Comparison of ENCODE assay signal across 12 cellular contexts in the genomic region with DNA sequence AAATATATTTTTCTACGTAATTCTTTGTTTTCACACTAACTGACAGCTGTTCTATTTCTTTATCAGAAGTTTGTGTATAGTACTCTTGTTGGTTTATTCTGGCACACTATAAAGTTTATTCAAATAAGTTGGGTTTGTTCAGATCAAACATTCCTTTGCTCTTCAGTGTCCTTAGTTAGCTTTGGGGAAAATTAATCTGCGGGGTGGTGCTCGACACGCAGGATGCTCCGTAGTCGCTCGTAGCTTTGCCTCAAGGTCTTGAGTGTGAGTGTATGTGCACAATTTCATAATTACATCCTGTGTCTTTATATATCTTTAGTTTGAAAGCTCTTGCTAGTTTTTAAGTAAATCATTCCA.
DNase-seq lines count a peak whose midpoint lies in the region; ATAC-seq and TF ChIP-seq lines count a peak whose summit lies in the region.
"Had no signal": no experiment of that assay in that cellular context is flagged by ENCODE, and none has a peak within 500 bp of the region (broad histone marks: within the 10 kb centered on the region; RNA-seq: fewer than 3 reads in every experiment).

No MANE protein-coding gene starts in this region.

- no peaks in the 10 kb centered on the region for H3K9me3 Mint-ChIP-seq in stimulated activated naive CD8-positive, alpha-beta T cell treated with anti-CD3 and anti-CD28 coated beads, Interleukin-15, Interleukin-2, amounts not matched to agents 100 ng/mL and 50 ng/mL, for 24 hours
- H3K9me3 Mint-ChIP-seq in stimulated activated naive CD8-positive, alpha-beta T cell treated with anti-CD3 and anti-CD28 coated beads, Interleukin-15, amount 100 ng/mL, for 72 hours: no peaks in the 10 kb centered on the region
- H3K9me3 Mint-ChIP-seq in naive thymus-derived CD8-positive, alpha-beta T cell: no peaks in the 10 kb centered on the region

- ATAC-seq in stimulated activated naive CD8-positive, alpha-beta T cell treated with anti-CD3 and anti-CD28 coated beads, Interleukin-15, amount 100 ng/mL, for 72 hours: no peak
- ATAC-seq in naive thymus-derived CD8-positive, alpha-beta T cell: no peak

- H3K36me3 Mint-ChIP-seq in stimulated activated naive CD8-positive, alpha-beta T cell treated with anti-CD3 and anti-CD28 coated beads, Interleukin-15, Interleukin-2, amounts not matched to agents 100 ng/mL and 50 ng/mL, for 24 hours (ENCODE audit: low read depth): peaks cover 33% of the 10 kb centered on the region
- peaks cover 0 to 44% (median 0%) of the 10 kb centered on the region in 3 donors for H3K36me3 Mint-ChIP-seq in naive thymus-derived CD8-positive, alpha-beta T cell

- H3K36me3 ChIP-seq in brain microvascular endothelial cell (replicated peaks): no peaks in the 10 kb centered on the region

- no peak for DNase-seq in stimulated activated naive CD8-positive, alpha-beta T cell treated with anti-CD3 and anti-CD28 coated beads, Interleukin-15, amount 100 ng/mL, for 72 hours
- DNase-seq in brain microvascular endothelial cell: no peak
- no peak for DNase-seq in naive thymus-derived CD8-positive, alpha-beta T cell
- no peak for DNase-seq in NCI-H1092 (lab: John Stamatoyannopoulos, UW)
- no peak for DNase-seq in SIG-M5 (lab: John Stamatoyannopoulos, UW)
- no peak for DNase-seq in NCI-H1048 (lab: John Stamatoyannopoulos, UW)
- DNase-seq in globus pallidus (ENCODE audit: low spot score): no peak
- DNase-seq: MM.1S, NCI-H2107, posterior cingulate gyrus, T-helper 2 cell had no signal

- in situ Hi-C loops in brain microvascular endothelial cell (cut with HindIII; ENCODE audit: low pct_ligation_motif_present, low sequenced_read_pairs): no loop called here

- peaks cover 57% of the 10 kb centered on the region for H3K4me1 Mint-ChIP-seq in stimulated activated naive CD8-positive, alpha-beta T cell treated with anti-CD3 and anti-CD28 coated beads, Interleukin-15, Interleukin-2, amounts not matched to agents 100 ng/mL and 50 ng/mL, for 24 hours (ENCODE audit: low read depth)
- H3K4me1 Mint-ChIP-seq in stimulated activated naive CD8-positive, alpha-beta T cell treated with anti-CD3 and anti-CD28 coated beads, Interleukin-15, amount 100 ng/mL, for 72 hours: peaks cover 51% of the 10 kb centered on the region
- H3K4me1 Mint-ChIP-seq in naive thymus-derived CD8-positive, alpha-beta T cell: peaks cover 11 to 37% (median 31%) of the 10 kb centered on the region in 4 donors

- H3K27ac ChIP-seq in brain microvascular endothelial cell: peak overlapping the region; percentile 13

- H3K27ac Mint-ChIP-seq in stimulated activated naive CD8-positive, alpha-beta T cell treated with anti-CD3 and anti-CD28 coated beads, Interleukin-15, Interleukin-2, amounts not matched to agents 100 ng/mL and 50 ng/mL, for 24 hours: peak overlapping the region; percentile 24
- peak overlapping the region in 1 of 2 donors; percentile 58 for H3K27ac Mint-ChIP-seq in stimulated activated naive CD8-positive, alpha-beta T cell treated with anti-CD3 and anti-CD28 coated beads, Interleukin-15, amount 100 ng/mL, for 72 hours
- peak overlapping the region in 8 of 10 donors; percentile 24 to 83 (median 48) for H3K27ac Mint-ChIP-seq in naive thymus-derived CD8-positive, alpha-beta T cell

- POLR2A ChIA-PET in naive thymus-derived CD8-positive, alpha-beta T cell (lab: Charles Lee): interaction anchor here (1.1 to 1.2 kb wide), 2 partner anchors 23 to 145 kb away, joined by 3 to 6 read pairs; a partner anchor contains a TSS

- no peaks in the 10 kb centered on the region for H3K27me3 ChIP-seq in brain microvascular endothelial cell (replicated peaks)

- H3K27me3 Mint-ChIP-seq in stimulated activated naive CD8-positive, alpha-beta T cell treated with anti-CD3 and anti-CD28 coated beads, Interleukin-15, Interleukin-2, amounts not matched to agents 100 ng/mL and 50 ng/mL, for 24 hours: no peaks in the 10 kb centered on the region
- no peaks in the 10 kb centered on the region for H3K27me3 Mint-ChIP-seq in stimulated activated naive CD8-positive, alpha-beta T cell treated with anti-CD3 and anti-CD28 coated beads, Interleukin-15, amount 100 ng/mL, for 72 hours
- no peaks in the 10 kb centered on the region for H3K27me3 Mint-ChIP-seq in naive thymus-derived CD8-positive, alpha-beta T cell

- TF ChIP-seq CTCF in brain microvascular endothelial cell (IDR thresholded peaks at IDR 0.05; ENCODE audit: low read depth, low read length, missing control alignments): no peak

- no peak overlapping the region for H3K4me3 ChIP-seq in brain microvascular endothelial cell (ENCODE audit: low read depth, low read length)

- H3K4me3 Mint-ChIP-seq in stimulated activated naive CD8-positive, alpha-beta T cell treated with anti-CD3 and anti-CD28 coated beads, Interleukin-15, Interleukin-2, amounts not matched to agents 100 ng/mL and 50 ng/mL, for 24 hours: no peak overlapping the region
- no peak overlapping the region for H3K4me3 Mint-ChIP-seq in stimulated activated naive CD8-positive, alpha-beta T cell treated with anti-CD3 and anti-CD28 coated beads, Interleukin-15, amount 100 ng/mL, for 72 hours
- H3K4me3 Mint-ChIP-seq in naive thymus-derived CD8-positive, alpha-beta T cell: no peak overlapping the region
